14 cellular contexts compared by ENCODE assay signal in genomic region chr15:64476550-64476949, GRCh38. TPM values are rescaled to one million over a fixed set of nuclear protein-coding genes. Genes with fewer than 3 reads are reported as not detected.
DNase-seq lines count a peak whose midpoint lies in the region; ATAC-seq and TF ChIP-seq lines count a peak whose summit lies in the region.
"Had no signal": no experiment of that assay in that cellular context is flagged by ENCODE, and none has a peak within 500 bp of the region (broad histone marks: within the 10 kb centered on the region; RNA-seq: fewer than 3 reads in every experiment).

No MANE protein-coding gene starts in this region.

- no peak overlapping the region for H3K4me3 Mint-ChIP-seq in activated CD4-positive, alpha-beta T cell treated with anti-CD3 and anti-CD28 coated beads for 36 hours
- H3K4me3 Mint-ChIP-seq in central memory CD8-positive, alpha-beta T cell: no peak overlapping the region
- no peak overlapping the region for H3K4me3 Mint-ChIP-seq in neural crest cell

- H2AFZ ChIP-seq in KMS-11 (ENCODE audit: low read depth): no peak overlapping the region

- peaks cover 93% of the 10 kb centered on the region for H3K79me2 ChIP-seq in KMS-11 (ENCODE audit: insufficient read depth, low read depth)

- no peak for TF ChIP-seq POLR2A in sigmoid colon (IDR thresholded peaks at IDR 0.05)

- no peaks in the 10 kb centered on the region for H4K20me1 ChIP-seq in KMS-11 (ENCODE audit: insufficient read depth)

- WGBS in sigmoid colon, 2 donors: 81 to 92% methylated on average over 1 of the region's 1 CpG

- peaks cover 17% of the 10 kb centered on the region for H3K36me3 Mint-ChIP-seq in activated CD4-positive, alpha-beta T cell treated with anti-CD3 and anti-CD28 coated beads for 36 hours (ENCODE audit: low read depth)
- H3K36me3 Mint-ChIP-seq in central memory CD8-positive, alpha-beta T cell (ENCODE audit: insufficient read depth): peaks cover 9% of the 10 kb centered on the region
- H3K36me3 Mint-ChIP-seq in neural crest cell (ENCODE audit: low read depth): peaks cover 3% of the 10 kb centered on the region

- H3K4me1 ChIP-seq in KMS-11 (ENCODE audit: low read depth, poor library complexity, severe bottlenecking) (peaks cover 40% of the 10 kb centered on the region), sigmoid colon (peaks cover 0 to 16% (median 3%) of the 10 kb centered on the region in 4 donors)

- no peaks in the 10 kb centered on the region for H3K27me3 Mint-ChIP-seq in activated CD4-positive, alpha-beta T cell treated with anti-CD3 and anti-CD28 coated beads for 36 hours
- no peaks in the 10 kb centered on the region for H3K27me3 Mint-ChIP-seq in central memory CD8-positive, alpha-beta T cell
- no peaks in the 10 kb centered on the region for H3K27me3 Mint-ChIP-seq in neural crest cell (ENCODE audit: low read depth)

- H3K9me3 Mint-ChIP-seq in activated CD4-positive, alpha-beta T cell treated with anti-CD3 and anti-CD28 coated beads for 36 hours (ENCODE audit: low read depth): no peaks in the 10 kb centered on the region
- H3K9me3 Mint-ChIP-seq in central memory CD8-positive, alpha-beta T cell: no peaks in the 10 kb centered on the region
- no peaks in the 10 kb centered on the region for H3K9me3 Mint-ChIP-seq in neural crest cell

- POLR2A ChIA-PET in activated CD4-positive, alpha-beta T cell treated with anti-CD3 and anti-CD28 coated beads for 36 hours (lab: Charles Lee): interaction anchor here (0.6 to 0.8 kb wide), 2 partner anchors 17 to 33 kb away, joined by 3 to 4 read pairs; no protein-coding TSS in a partner anchor

- H3K4me3 ChIP-seq in KMS-11 (IDR thresholded peaks at IDR 0.05; ENCODE audit: insufficient read depth, low read depth, low read length): no peak overlapping the region
- H3K4me3 ChIP-seq in sigmoid colon: no peak overlapping the region
- H3K4me3 ChIP-seq: ovary had no signal

- DNase-seq in activated CD4-positive, alpha-beta T cell treated with anti-CD3 and anti-CD28 coated beads for 36 hours: no peak
- no peak for DNase-seq in activated CD4-positive, alpha-beta T cell treated with anti-CD3 and anti-CD28 coated beads for 48 hours
- no peak for DNase-seq in central memory CD8-positive, alpha-beta T cell (ENCODE audit: low spot score in 2 of 2)
- DNase-seq in neural crest cell (ENCODE audit: low read depth, low spot score): no peak
- no peak for DNase-seq in GF-D8 (lab: John Stamatoyannopoulos, UW)
- no peak for DNase-seq in sigmoid colon
- DNase-seq: MM.1S, NCI-H2029 treated with DMSO at 0.1 percent for 48 hours, NCI-H748 treated with DMSO at 0.1 percent for 48 hours, ovary had no signal

- H3K36me3 ChIP-seq in KMS-11 (ENCODE audit: insufficient read depth) (no peaks in the 10 kb centered on the region), sigmoid colon (no peaks in the 10 kb centered on the region)
- H3K36me3 ChIP-seq: ovary had no signal

- H3K27ac ChIP-seq in KMS-11: peak overlapping the region; percentile 26; the same call in 1 of the 2 replicates
- H3K27ac ChIP-seq in sigmoid colon: no peak overlapping the region
- H3K27ac ChIP-seq: ovary had no signal

- H3K4me1 Mint-ChIP-seq in activated CD4-positive, alpha-beta T cell treated with anti-CD3 and anti-CD28 coated beads for 36 hours: peaks cover 28% of the 10 kb centered on the region
- H3K4me1 Mint-ChIP-seq in central memory CD8-positive, alpha-beta T cell: peaks cover 34% of the 10 kb centered on the region
- H3K4me1 Mint-ChIP-seq in neural crest cell: peaks cover 16% of the 10 kb centered on the region

- H3K9me3 ChIP-seq in sigmoid colon: no peaks in the 10 kb centered on the region
- H3K9me3 ChIP-seq: ovary had no signal

- no peak for TF ChIP-seq EP300 in sigmoid colon (IDR thresholded peaks at IDR 0.05)

- intact Hi-C loops in activated CD4-positive, alpha-beta T cell treated with anti-CD3 and anti-CD28 coated beads for 36 hours (cut with DNase I, micrococcal nuclease): no loop called here
- intact Hi-C loops in sigmoid colon (cut with DNase I): no loop called here

- H3K9ac ChIP-seq in KMS-11: no peak overlapping the region

- TF ChIP-seq CTCF in KMS-11 (conservative IDR thresholded peaks at IDR 0.05; ENCODE audit: low read depth, low read length): no peak
- no peak for TF ChIP-seq CTCF in neural crest cell (conservative IDR thresholded peaks at IDR 0.05)
- TF ChIP-seq CTCF in sigmoid colon (IDR thresholded peaks at IDR 0.05): no peak

- CTCF ChIA-PET in activated CD4-positive, alpha-beta T cell treated with anti-CD3 and anti-CD28 coated beads for 36 hours (lab: Charles Lee): interaction anchor here (1.1 kb wide), 1 partner anchor 13 kb away, joined by 3 read pairs; no protein-coding TSS in a partner anchor

- ATAC-seq in activated CD4-positive, alpha-beta T cell treated with anti-CD3 and anti-CD28 coated beads for 36 hours: peak; percentile 63
- no peak for ATAC-seq in central memory CD8-positive, alpha-beta T cell (replicated peaks; ENCODE audit: extremely low read depth, poor library complexity, severe bottlenecking)
- ATAC-seq in GM21619 (IDR thresholded peaks at IDR 0.05; ENCODE audit: unreplicated experiment): no peak
- ATAC-seq: HCT116, Panc1 had no signal

- no peaks in the 10 kb centered on the region for H3K27me3 ChIP-seq in KMS-11 (ENCODE audit: insufficient read depth, low read depth)
- no peaks in the 10 kb centered on the region for H3K27me3 ChIP-seq in sigmoid colon
- H3K27me3 ChIP-seq: ovary had no signal

- H3K4me2 ChIP-seq in KMS-11: no peak overlapping the region; the same call in 1 of the 2 replicates

- H3K27ac Mint-ChIP-seq in activated CD4-positive, alpha-beta T cell treated with anti-CD3 and anti-CD28 coated beads for 36 hours: peak overlapping the region; percentile 51
- peak overlapping the region; percentile 82 for H3K27ac Mint-ChIP-seq in central memory CD8-positive, alpha-beta T cell (ENCODE audit: low read depth)
- peak overlapping the region; percentile 57 for H3K27ac Mint-ChIP-seq in neural crest cell (ENCODE audit: unreplicated experiment)

RNA-seq across cellular contexts. Expression of gene ZNF609, which starts 16.2 kb away (rescaled TPM):
- total RNA-seq in activated CD4-positive, alpha-beta T cell treated with anti-CD3 and anti-CD28 coated beads for 36 hours: 10 to 100 TPM; 39.8 to 44.5 TPM
- total RNA-seq in neural crest cell (43.0 and 50.7 TPM in 2 replicates), sigmoid colon (10 to 100 TPM; 29.6 to 35.2 (median 31.0) TPM)
- polyA plus RNA-seq in sigmoid colon: 10 to 100 TPM in 1 of 3 donors, 1 to 10 TPM in 2; 4.8 to 13.5 (median 5.5) TPM
